ENCODE assay signal across 18 cellular contexts in genomic region chr2:40204268-40204667, GRCh38.
DNase-seq lines count a peak whose midpoint lies in the region; ATAC-seq and TF ChIP-seq lines count a peak whose summit lies in the region.
"Had no signal": no experiment of that assay in that cellular context is flagged by ENCODE, and none has a peak within 500 bp of the region (broad histone marks: within the 10 kb centered on the region; RNA-seq: fewer than 3 reads in every experiment).

No MANE protein-coding gene starts in this region.

- H3K4me1 ChIP-seq in SK-N-SH (ENCODE audit: control insufficient read depth in 1 of 2, insufficient read depth in 2 of 2, low read depth in 1 of 2, low read length in 1 of 2), result peaks cover 0 to 4% of the 10 kb centered on the region in 2 experiments; a peak in 1 of 4 replicates
- H3K4me1 ChIP-seq in fibroblast of lung (ENCODE audit: control insufficient read depth, extremely low read depth, insufficient read depth, low read length), result peaks cover 5% of the 10 kb centered on the region
- no peaks in the 10 kb centered on the region for H3K4me1 ChIP-seq in OCI-LY7 (ENCODE audit: insufficient read depth, low read length, poor library complexity, severe bottlenecking)
- H3K4me1 ChIP-seq: left lung had no signal

- no peak overlapping the region for H2AFZ ChIP-seq in SK-N-SH (ENCODE audit: low read depth)
- no peak overlapping the region for H2AFZ ChIP-seq in fibroblast of lung (ENCODE audit: low read length)
- no peak overlapping the region for H2AFZ ChIP-seq in OCI-LY7 (ENCODE audit: low read length)

- TF ChIP-seq EP300 in SK-N-SH (IDR thresholded peaks at IDR 0.05; ENCODE audit: borderline replicate concordance in 1 of 2, low read depth in 1 of 2, low read length in 1 of 2), result no peak

- H3K9me2 ChIP-seq in SK-N-SH (no peaks in the 10 kb centered on the region), OCI-LY7 (ENCODE audit: insufficient read depth, low read length) (no peaks in the 10 kb centered on the region)

- H3K27me3 ChIP-seq in SK-N-SH (ENCODE audit: insufficient read depth) (no peaks in the 10 kb centered on the region), fibroblast of lung (ENCODE audit: control insufficient read depth, insufficient read depth, low read length) (no peaks in the 10 kb centered on the region)
- H3K27me3 ChIP-seq: esophagus squamous epithelium, left lung, transverse colon had no signal

- no peak for TF ChIP-seq CTCF in SK-N-SH (IDR thresholded peaks at IDR 0.05)
- no peak for TF ChIP-seq CTCF in fibroblast of lung (conservative IDR thresholded peaks at IDR 0.05 in 1 of 2, IDR thresholded peaks at IDR 0.05 in 1 of 2; ENCODE audit: low read depth in 1 of 2, low read length in 2 of 2)
- TF ChIP-seq CTCF in OCI-LY7 (conservative IDR thresholded peaks at IDR 0.05; ENCODE audit: low read length), result no peak

- CTCF ChIA-PET in SK-N-SH (lab: Yijun Ruan, JAX) (interaction anchor here (1.4 to 3.8 kb wide), 3 partner anchors 10 to 1495 kb away, joined by 3 to 23 read pairs (median 4); no protein-coding TSS in a partner anchor), OCI-LY7 (lab: Charles Lee; ENCODE audit: unreplicated experiment) (no interaction called here)

- no peaks in the 10 kb centered on the region for H3K9me3 ChIP-seq in SK-N-SH
- no peaks in the 10 kb centered on the region for H3K9me3 ChIP-seq in fibroblast of lung (ENCODE audit: control insufficient read depth, insufficient read depth, low read depth, low read length)
- H3K9me3 ChIP-seq in OCI-LY7 (ENCODE audit: low read length), result no peaks in the 10 kb centered on the region
- H3K9me3 ChIP-seq: esophagus squamous epithelium, left lung, transverse colon had no signal

- no peaks in the 10 kb centered on the region for H3F3A ChIP-seq in SK-N-SH (replicated peaks; ENCODE audit: insufficient read depth)

- 67% methylated on average over 4 of the region's 4 CpGs for WGBS in SK-N-SH (ENCODE audit: low lambda C conversion rate)

- BruUV-seq in OCI-LY7 (replicated peaks; lab: Mats Ljungman, UMichigan), result no TSS peak

- H3K79me2 ChIP-seq in SK-N-SH (ENCODE audit: insufficient read depth) (no peaks in the 10 kb centered on the region), fibroblast of lung (ENCODE audit: control insufficient read depth, insufficient read depth, low read length) (no peaks in the 10 kb centered on the region), OCI-LY7 (ENCODE audit: insufficient read depth, low read depth, low read length) (no peaks in the 10 kb centered on the region)

- POLR2A ChIA-PET in SK-N-SH (lab: Yijun Ruan, JAX) (no interaction called here), OCI-LY7 (lab: Charles Lee) (interaction anchor here (0.9 kb wide), 1 partner anchor 17 kb away, joined by 3 read pairs; no protein-coding TSS in a partner anchor)

- intact Hi-C loops in OCI-LY7 (cut with micrococcal nuclease; ENCODE audit: unreplicated experiment), result no loop called here

- H3K4me3 ChIP-seq in SK-N-SH (ENCODE audit: low read depth in 2 of 2, low read length in 1 of 2) (no peak overlapping the region), fibroblast of lung (replicated peaks in 1 of 4; ENCODE audit: control extremely low read depth in 1 of 4, insufficient read depth in 1 of 4, low read depth in 3 of 4, low read length in 4 of 4) (no peak overlapping the region), OCI-LY7 (ENCODE audit: low read depth, low read length, poor library complexity, severe bottlenecking) (no peak overlapping the region)
- H3K4me3 ChIP-seq: esophagus squamous epithelium, left lung, transverse colon had no signal

- H4K20me1 ChIP-seq in SK-N-SH (ENCODE audit: insufficient read depth) (no peaks in the 10 kb centered on the region), fibroblast of lung (ENCODE audit: control insufficient read depth, extremely low read depth, insufficient read depth, low read length) (no peaks in the 10 kb centered on the region), OCI-LY7 (ENCODE audit: insufficient read depth, low read length) (no peaks in the 10 kb centered on the region)

- ATAC-seq in HG02571 (IDR thresholded peaks at IDR 0.05; ENCODE audit: unreplicated experiment), result no peak
- ATAC-seq: left lung had no signal

- H3K9ac ChIP-seq in SK-N-SH (no peak overlapping the region), fibroblast of lung (ENCODE audit: insufficient read depth, low read length) (no peak overlapping the region)

- H3K36me3 ChIP-seq in SK-N-SH (replicated peaks in 1 of 2; ENCODE audit: control insufficient read depth in 1 of 2, insufficient read depth in 2 of 2, low read length in 1 of 2) (no peaks in the 10 kb centered on the region), fibroblast of lung (ENCODE audit: control insufficient read depth, insufficient read depth, low read length) (no peaks in the 10 kb centered on the region), OCI-LY7 (ENCODE audit: insufficient read depth, low read length) (no peaks in the 10 kb centered on the region)
- H3K36me3 ChIP-seq: esophagus squamous epithelium, left lung, transverse colon had no signal

- H3K4me2 ChIP-seq in SK-N-SH, result no peak overlapping the region
- H3K4me2 ChIP-seq in fibroblast of lung (ENCODE audit: extremely low read depth, insufficient read depth, low read length), result no peak overlapping the region
- H3K4me2 ChIP-seq in OCI-LY7 (ENCODE audit: low read length), result no peak overlapping the region

- no peak for TF ChIP-seq RAD21 in SK-N-SH (IDR thresholded peaks at IDR 0.05; ENCODE audit: low read length)

- H3K27ac ChIP-seq in SK-N-SH (ENCODE audit: low read depth in 2 of 2, low read length in 1 of 2) (no peak overlapping the region; a peak in 1 of 4 replicates), fibroblast of lung (ENCODE audit: insufficient read depth, low read length) (no peak overlapping the region), OCI-LY7 (ENCODE audit: low read depth, low read length, poor library complexity, severe bottlenecking) (no peak overlapping the region)
- H3K27ac ChIP-seq: 22Rv1, left lung had no signal

- DNase-seq in NCI-H2171 treated with DMSO at 0.1 percent for 48 hours (lab: John Stamatoyannopoulos, UW), result peak; percentile 8
- DNase-seq in NCI-H2171 (lab: John Stamatoyannopoulos, UW), result no peak
- DNase-seq in SK-N-SH, result no peak
- peak; percentile 61 to 74 for DNase-seq in fibroblast of lung (ENCODE audit: low read depth in 2 of 2)
- DNase-seq in stromal cell of bone marrow (ENCODE audit: low read depth), result peak; percentile 45
- DNase-seq in globus pallidus (ENCODE audit: low spot score), result no peak
- DNase-seq in OCI-LY7 (ENCODE audit: low spot score), result no peak
- DNase-seq: activated CD4-positive, CD25-positive, alpha-beta regulatory T cell treated with anti-CD3 and anti-CD28 coated beads, Interleukin-2, amount 50 U/mL, for 72 hours; activated effector memory CD4-positive, alpha-beta T cell treated with anti-CD3 and anti-CD28 coated beads, Interleukin-2, amount 50 U/mL, for 16 hours; aorta; DND-41; esophagus squamous epithelium; left lung; NCI-H1092 treated with DMSO at 0.1 percent for 48 hours; SHP77 treated with DMSO at 0.1 percent for 48 hours; transverse colon had no signal

TF ChIP-seq in SK-N-SH, 30 proteins besides CTCF, POLR2A, EP300 and RAD21:
- TF ChIP-seq NRF1 (IDR thresholded peaks at IDR 0.05; ENCODE audit: low read depth, low read length) (no peak), FOXM1 (IDR thresholded peaks at IDR 0.05; ENCODE audit: low read depth) (no peak), TCF12 (IDR thresholded peaks at IDR 0.05) (peak; percentile 28; the same call in 1 of the 2 replicates), POLR2AphosphoS5 (IDR thresholded peaks at IDR 0.05; ENCODE audit: low read depth, low read length) (no peak)
TF ChIP-seq in SK-N-SH: peak in this region for 1.

Comparison
In these comparisons a context has a peak if more than half of its experiments do, and no peak if none do; other contexts are left out.
1. DNase-seq: peak in NCI-H2171 treated with DMSO at 0.1 percent for 48 hours (single experiment), fibroblast of lung (2 of 2) and stromal cell of bone marrow (single experiment); none in NCI-H2171 (single experiment), SK-N-SH (single experiment), globus pallidus (single experiment) and OCI-LY7 (single experiment).